Comparison of ENCODE assay signal across 13 cellular contexts in genomic region chr3:112847692-112848091, GRCh38. TPM values are rescaled to one million over a fixed set of nuclear protein-coding genes. Genes with fewer than 3 reads are reported as not detected.
A peak's percentile ranks its signal among the peaks of the same experiment; 100 is the strongest.
DNase-seq lines count a peak whose midpoint lies in the region; ATAC-seq and TF ChIP-seq lines count a peak whose summit lies in the region.
"Had no signal": no experiment of that assay in that cellular context is flagged by ENCODE, and none has a peak within 500 bp of the region (broad histone marks: within the 10 kb centered on the region; RNA-seq: fewer than 3 reads in every experiment).

No MANE protein-coding gene starts in this region.

- peak overlapping the region; percentile 88 for H3K27ac Mint-ChIP-seq in activated naive CD8-positive, alpha-beta T cell treated with anti-CD3 and anti-CD28 coated beads, Interleukin-2, amount 10 ng/mL, durations not matched to agents 7 days and 5 days
- no peak overlapping the region for H3K27ac Mint-ChIP-seq in osteocyte (ENCODE audit: unreplicated experiment)

- no peaks in the 10 kb centered on the region for H3K27me3 Mint-ChIP-seq in activated naive CD8-positive, alpha-beta T cell treated with anti-CD3 and anti-CD28 coated beads, Interleukin-2, amount 10 ng/mL, durations not matched to agents 7 days and 5 days
- H3K27me3 Mint-ChIP-seq in osteocyte (ENCODE audit: unreplicated experiment): peaks cover 18% of the 10 kb centered on the region

- POLR2A ChIA-PET in activated naive CD8-positive, alpha-beta T cell treated with anti-CD3 and anti-CD28 coated beads, Interleukin-2, amount 10 ng/mL, durations not matched to agents 7 days and 5 days (lab: Charles Lee): interaction anchor here (0.7 to 1.1 kb wide), 2 partner anchors 36 to 127 kb away, joined by 3 read pairs; partner anchors contain the start of gene CD200R1

- peak overlapping the region; percentile 19 for H3K27ac ChIP-seq in KOPT-K1 (ENCODE audit: low read depth, low read length, poor library complexity, severe bottlenecking)
- H3K27ac ChIP-seq: esophagus squamous epithelium, left lung had no signal

- DNase-seq in Daoy (ENCODE audit: low read depth) (peak; percentile 20), osteocyte (ENCODE audit: extremely low spot score, unreplicated experiment) (no peak)
- DNase-seq in activated naive CD8-positive, alpha-beta T cell treated with anti-CD3 and anti-CD28 coated beads, Interleukin-2, amount 10 ng/mL, durations not matched to agents 7 days and 5 days: peak; percentile 60
- DNase-seq: amygdala, esophagus squamous epithelium, left lung, NCI-H2171 had no signal

- peak overlapping the region; percentile 55 for H3K4me3 Mint-ChIP-seq in activated naive CD8-positive, alpha-beta T cell treated with anti-CD3 and anti-CD28 coated beads, Interleukin-2, amount 10 ng/mL, durations not matched to agents 7 days and 5 days
- no peak overlapping the region for H3K4me3 Mint-ChIP-seq in osteocyte (ENCODE audit: unreplicated experiment)

- peaks cover 50% of the 10 kb centered on the region for H3K9me3 Mint-ChIP-seq in activated naive CD8-positive, alpha-beta T cell treated with anti-CD3 and anti-CD28 coated beads, Interleukin-2, amount 10 ng/mL, durations not matched to agents 7 days and 5 days
- peaks cover 30% of the 10 kb centered on the region for H3K9me3 Mint-ChIP-seq in osteocyte (ENCODE audit: unreplicated experiment)

- no peak for TF ChIP-seq CTCF in osteocyte (IDR thresholded peaks at IDR 0.05)

- peaks cover 30% of the 10 kb centered on the region for H3K4me1 Mint-ChIP-seq in activated naive CD8-positive, alpha-beta T cell treated with anti-CD3 and anti-CD28 coated beads, Interleukin-2, amount 10 ng/mL, durations not matched to agents 7 days and 5 days
- H3K4me1 Mint-ChIP-seq in osteocyte (ENCODE audit: unreplicated experiment): no peaks in the 10 kb centered on the region

- H3K36me3 Mint-ChIP-seq in activated naive CD8-positive, alpha-beta T cell treated with anti-CD3 and anti-CD28 coated beads, Interleukin-2, amount 10 ng/mL, durations not matched to agents 7 days and 5 days: peaks cover 57% of the 10 kb centered on the region
- no peaks in the 10 kb centered on the region for H3K36me3 Mint-ChIP-seq in osteocyte (ENCODE audit: unreplicated experiment)

- no peaks in the 10 kb centered on the region for H3K36me3 ChIP-seq in KOPT-K1 (ENCODE audit: insufficient read depth, low read length)
- H3K36me3 ChIP-seq: esophagus squamous epithelium, left lung had no signal

- ATAC-seq in GM21447 (IDR thresholded peaks at IDR 0.05; ENCODE audit: unreplicated experiment) (peak; percentile 97), GM21526 (IDR thresholded peaks at IDR 0.05; ENCODE audit: low FRiP score, unreplicated experiment) (no peak), HG03439 (IDR thresholded peaks at IDR 0.05; ENCODE audit: unreplicated experiment) (no peak), HG03025 (IDR thresholded peaks at IDR 0.05; ENCODE audit: low FRiP score, unreplicated experiment) (no peak)
- ATAC-seq in activated naive CD8-positive, alpha-beta T cell treated with anti-CD3 and anti-CD28 coated beads, Interleukin-2, amount 10 ng/mL, durations not matched to agents 7 days and 5 days (ENCODE audit: low read depth): peak; percentile 88
- ATAC-seq: left lung, sciatic nerve had no signal

- H3K9me3 ChIP-seq in KOPT-K1 (ENCODE audit: insufficient read depth, low read length, poor library complexity, severe bottlenecking): peaks cover 60% of the 10 kb centered on the region

RNA-seq across cellular contexts. Expression of gene CD200R1L, which starts 1.0 kb away (rescaled TPM):
- total RNA-seq in Daoy (2014; rRNA removed; shearing (Covaris generic)): not detected in 2 replicates
- total RNA-seq in activated naive CD8-positive, alpha-beta T cell treated with anti-CD3 and anti-CD28 coated beads, Interleukin-2, amount 10 ng/mL, durations not matched to agents 7 days and 5 days: not detected
- not detected in 2 replicates for total RNA-seq in osteocyte
- total RNA-seq: esophagus squamous epithelium, left lung, sciatic nerve had no signal

Comparison
In these comparisons a context has a peak if more than half of its experiments do, and no peak if none do; other contexts are left out.
1. ATAC-seq: peak in GM21447 (single experiment) and activated naive CD8-positive, alpha-beta T cell treated with anti-CD3 and anti-CD28 coated beads, Interleukin-2, amount 10 ng/mL, durations not matched to agents 7 days and 5 days (single experiment); none in GM21526 (single experiment), HG03439 (single experiment) and HG03025 (single experiment).